Comparison of ENCODE assay signal across 11 cellular contexts in genomic region chr16:88049561-88050545, GRCh38.
"Had no signal": no experiment of that assay in that cellular context is flagged by ENCODE, and none has a peak within 500 bp of the region (broad histone marks: within the 10 kb centered on the region; RNA-seq: fewer than 3 reads in every experiment).

No MANE protein-coding gene starts in this region.

- H3K4me3 Mint-ChIP-seq: activated naive CD4-positive, alpha-beta T cell treated with anti-CD3 and anti-CD28 coated beads for 36 hours; activated T-helper 17 cell treated with anti-CD3 and anti-CD28 coated beads, Interleukin-2, amount 50 U/mL, for 72 hours; stimulated activated naive B cell treated with anti-CD40 and anti-IgM and Interleukin-4, amounts not matched to agents 10 μg/mL and 1 μg/mL and 100 μg/mL, for 72 hours had no signal

- H3K4me1 ChIP-seq: gastroesophageal sphincter, tibial nerve had no signal

- H3K36me3 ChIP-seq: ovary had no signal

- H3K9me3 Mint-ChIP-seq: activated naive CD4-positive, alpha-beta T cell treated with anti-CD3 and anti-CD28 coated beads for 36 hours; activated T-helper 17 cell treated with anti-CD3 and anti-CD28 coated beads, Interleukin-2, amount 50 U/mL, for 72 hours had no signal

- H3K27ac ChIP-seq: dorsolateral prefrontal cortex, gastroesophageal sphincter, ovary, tibial nerve had no signal

- H3K27me3 ChIP-seq: dorsolateral prefrontal cortex, gastroesophageal sphincter, ovary, tibial nerve had no signal

- DNase-seq: activated CD4-positive, CD25-positive, alpha-beta regulatory T cell treated with anti-CD3 and anti-CD28 coated beads, Interleukin-2, amount 50 U/mL, for 72 hours; activated naive CD4-positive, alpha-beta T cell treated with anti-CD3 and anti-CD28 coated beads for 36 hours; stimulated activated CD4-positive, alpha-beta T cell treated with anti-CD3 and anti-CD28 coated beads, Interleukin-2, amount 100 ng/mL, for 48 hours; stimulated activated naive B cell treated with anti-CD40 and anti-IgM and Interleukin-4, amounts not matched to agents 10 μg/mL and 1 μg/mL and 100 μg/mL, for 72 hours; substantia nigra; SW 1271 had no signal

- H3K9me3 ChIP-seq: gastroesophageal sphincter, ovary, tibial nerve had no signal

- H3K27ac Mint-ChIP-seq: activated naive CD4-positive, alpha-beta T cell treated with anti-CD3 and anti-CD28 coated beads for 36 hours; activated T-helper 17 cell treated with anti-CD3 and anti-CD28 coated beads, Interleukin-2, amount 50 U/mL, for 72 hours had no signal

- H3K4me1 Mint-ChIP-seq: activated T-helper 17 cell treated with anti-CD3 and anti-CD28 coated beads, Interleukin-2, amount 50 U/mL, for 72 hours had no signal

- H3K4me3 ChIP-seq: dorsolateral prefrontal cortex, gastroesophageal sphincter, ovary, tibial nerve had no signal

- ATAC-seq: activated T-helper 17 cell treated with anti-CD3 and anti-CD28 coated beads, Interleukin-2, amount 50 U/mL, for 72 hours; gastroesophageal sphincter; stimulated activated naive B cell treated with anti-CD40 and anti-IgM and Interleukin-4, amounts not matched to agents 10 μg/mL and 1 μg/mL and 100 μg/mL, for 72 hours had no signal

- H3K27me3 Mint-ChIP-seq: activated T-helper 17 cell treated with anti-CD3 and anti-CD28 coated beads, Interleukin-2, amount 50 U/mL, for 72 hours; stimulated activated naive B cell treated with anti-CD40 and anti-IgM and Interleukin-4, amounts not matched to agents 10 μg/mL and 1 μg/mL and 100 μg/mL, for 72 hours had no signal
